ENCODE assay signal across 1 cellular context in genomic region chr18:23684515-23685197, GRCh38.
TF ChIP-seq lines count a peak whose summit lies in the region.

No MANE protein-coding gene starts in this region.

TF ChIP-seq in HEK293, 187 proteins besides CTCF, POLR2A, EP300 and RAD21 (continued from another document and continues in another):
- TF ChIP-seq REST (tag by site-specific recombination; IDR thresholded peaks at IDR 0.05) (no peak), ZXDB (tag by site-specific recombination; IDR thresholded peaks at IDR 0.05) (peak; percentile 90), PRDM2 (tag by site-specific recombination; IDR thresholded peaks at IDR 0.05; ENCODE audit: borderline replicate concordance) (no peak), ZFP69B (tag by site-specific recombination; IDR thresholded peaks at IDR 0.05) (peak; percentile 78), ZNF37A (tag by site-specific recombination; IDR thresholded peaks at IDR 0.05) (no peak), OSR2 (tag by site-specific recombination; IDR thresholded peaks at IDR 0.05) (peak; percentile 94), ZNF76 (tag by site-specific recombination; IDR thresholded peaks at IDR 0.05; ENCODE audit: borderline replicate concordance, low read depth) (no peak), ZBTB20 (tag by site-specific recombination; IDR thresholded peaks at IDR 0.05) (no peak), ZNF146 (tag by site-specific recombination; IDR thresholded peaks at IDR 0.05) (peak; percentile 76; the same call in 1 of the 2 replicates), ZNF169 (tag by site-specific recombination; IDR thresholded peaks at IDR 0.05) (no peak), TSHZ1 (tag by site-specific recombination; IDR thresholded peaks at IDR 0.05; ENCODE audit: borderline replicate concordance) (peak; percentile 91), ZNF623 (tag by site-specific recombination; IDR thresholded peaks at IDR 0.05) (no peak), ZNF791 (tag by site-specific recombination; IDR thresholded peaks at IDR 0.05) (no peak), MZF1 (tag by site-specific recombination; IDR thresholded peaks at IDR 0.05; ENCODE audit: borderline replicate concordance) (no peak), ZNF596 (tag by site-specific recombination; IDR thresholded peaks at IDR 0.05) (no peak; the same call in 1 of the 2 replicates), ZNF561 (tag by site-specific recombination; IDR thresholded peaks at IDR 0.05; ENCODE audit: borderline replicate concordance) (no peak; the same call in 1 of the 2 replicates), ZNF585B (tag by site-specific recombination; IDR thresholded peaks at IDR 0.05) (no peak), ZNF292 (tag by site-specific recombination; IDR thresholded peaks at IDR 0.05; ENCODE audit: borderline replicate concordance, low read depth) (no peak), SCRT1 (tag by site-specific recombination; IDR thresholded peaks at IDR 0.05; ENCODE audit: borderline replicate concordance) (peak; percentile 79), ZNF133 (tag by site-specific recombination; IDR thresholded peaks at IDR 0.05) (no peak), ZNF501 (tag by site-specific recombination; IDR thresholded peaks at IDR 0.05) (peak; percentile 83), ZBTB17 (tag by site-specific recombination; IDR thresholded peaks at IDR 0.05) (peak; percentile 54; the same call in 1 of the 2 replicates), ZNF510 (tag by site-specific recombination; IDR thresholded peaks at IDR 0.05; ENCODE audit: insufficient replicate concordance) (no peak), ZNF626 (tag by site-specific recombination; IDR thresholded peaks at IDR 0.05) (no peak), OVOL3 (tag by site-specific recombination; IDR thresholded peaks at IDR 0.05) (peak; percentile 98), ZBTB6 (tag by site-specific recombination; IDR thresholded peaks at IDR 0.05) (no peak), ZBTB49 (tag by site-specific recombination; IDR thresholded peaks at IDR 0.05; ENCODE audit: low read depth) (0 out of 2 replicates have a peak, but pooled peaks have one; percentile 44), KLF8 (tag by site-specific recombination; IDR thresholded peaks at IDR 0.05) (peak; percentile 75), ZNF423 (tag by site-specific recombination; IDR thresholded peaks at IDR 0.05) (0 out of 2 replicates have a peak, but pooled peaks have one; percentile 27), ZNF518A (tag by site-specific recombination; conservative IDR thresholded peaks at IDR 0.05; ENCODE audit: low read depth) (no peak; the same call in 1 of the 2 replicates), ZNF266 (tag by site-specific recombination; IDR thresholded peaks at IDR 0.05; ENCODE audit: low read depth) (no peak), ZFHX2 (tag by site-specific recombination; conservative IDR thresholded peaks at IDR 0.05) (no peak; the same call in 1 of the 2 replicates), ZNF354C (tag by site-specific recombination; IDR thresholded peaks at IDR 0.05; ENCODE audit: borderline replicate concordance, low read depth) (no peak), ZNF555 (tag by site-specific recombination; conservative IDR thresholded peaks at IDR 0.05) (no peak)
